ENCODE assay signal across 13 cellular contexts in genomic region chr11:20596629-20597129, GRCh38. TPM values are rescaled to one million over a fixed set of nuclear protein-coding genes. Genes with fewer than 3 reads are reported as not detected.
A peak's percentile ranks its signal among the peaks of the same experiment; 100 is the strongest.
DNase-seq lines count a peak whose midpoint lies in the region; ATAC-seq lines count a peak whose summit lies in the region.
"Had no signal": no experiment of that assay in that cellular context is flagged by ENCODE, and none has a peak within 500 bp of the region (broad histone marks: within the 10 kb centered on the region; RNA-seq: fewer than 3 reads in every experiment).

No MANE protein-coding gene starts in this region.

- H3K4me3 ChIP-seq in iPS-18a (ENCODE audit: low read length), result peak overlapping the region; percentile 48

- peaks cover 87% of the 10 kb centered on the region for H3K27me3 Mint-ChIP-seq in activated naive CD8-positive, alpha-beta T cell treated with anti-CD3 and anti-CD28 coated beads for 36 hours
- peaks cover 76% of the 10 kb centered on the region for H3K27me3 Mint-ChIP-seq in activated naive CD8-positive, alpha-beta T cell treated with anti-CD3 and anti-CD28 coated beads, Interleukin-2, amount 50 U/mL, for 24 hours
- H3K27me3 Mint-ChIP-seq in activated naive CD8-positive, alpha-beta T cell treated with anti-CD3 and anti-CD28 coated beads, Interleukin-2, amount 10 ng/mL, durations not matched to agents 7 days and 5 days, result peaks cover 73% of the 10 kb centered on the region
- peaks cover 82% of the 10 kb centered on the region for H3K27me3 Mint-ChIP-seq in stimulated activated naive CD8-positive, alpha-beta T cell treated with anti-CD3 and anti-CD28 coated beads, Interleukin-15, Interleukin-2, amounts not matched to agents 100 ng/mL and 50 ng/mL, for 24 hours
- peaks cover 65 to 66% of the 10 kb centered on the region in 2 donors for H3K27me3 Mint-ChIP-seq in natural killer cell treated with Interleukin-12 subunit alpha and Interleukin-12 subunit beta and Interleukin-15 and Interleukin-18, amount 100 ng/mL, for 72 hours

- no peak overlapping the region for H3K9ac ChIP-seq in iPS-18a (ENCODE audit: low read length)

- H3K27ac ChIP-seq in iPS-18a (ENCODE audit: low read length), result no peak overlapping the region

- no peak for DNase-seq in activated naive CD8-positive, alpha-beta T cell treated with anti-CD3 and anti-CD28 coated beads for 36 hours
- DNase-seq in activated naive CD8-positive, alpha-beta T cell treated with anti-CD3 and anti-CD28 coated beads, Interleukin-2, amount 50 U/mL, for 24 hours, result no peak
- DNase-seq in activated naive CD8-positive, alpha-beta T cell treated with anti-CD3 and anti-CD28 coated beads, Interleukin-2, amount 10 ng/mL, durations not matched to agents 7 days and 5 days, result peak; percentile 35
- no peak for DNase-seq in putamen (ENCODE audit: low spot score)
- DNase-seq in natural killer cell treated with Interleukin-12 subunit alpha and Interleukin-12 subunit beta and Interleukin-15 and Interleukin-18, amount 100 ng/mL, for 72 hours (ENCODE audit: low spot score), result no peak
- DNase-seq: Caco-2 had no signal

- peaks cover 88% of the 10 kb centered on the region for H3K27me3 ChIP-seq in iPS-18a (ENCODE audit: control insufficient read depth, insufficient read depth, low read length)

- ATAC-seq in activated naive CD8-positive, alpha-beta T cell treated with anti-CD3 and anti-CD28 coated beads, Interleukin-2, amount 50 U/mL, for 24 hours, result no peak
- ATAC-seq in activated naive CD8-positive, alpha-beta T cell treated with anti-CD3 and anti-CD28 coated beads, Interleukin-2, amount 10 ng/mL, durations not matched to agents 7 days and 5 days (ENCODE audit: low read depth), result no peak
- ATAC-seq in HG02852 (IDR thresholded peaks at IDR 0.05; ENCODE audit: unreplicated experiment), result no peak
- ATAC-seq in natural killer cell treated with Interleukin-12 subunit alpha and Interleukin-12 subunit beta and Interleukin-15 and Interleukin-18, amount 100 ng/mL, for 72 hours, result no peak

- peak overlapping the region; percentile 36 for H3K4me3 Mint-ChIP-seq in activated naive CD8-positive, alpha-beta T cell treated with anti-CD3 and anti-CD28 coated beads for 36 hours
- H3K4me3 Mint-ChIP-seq in activated naive CD8-positive, alpha-beta T cell treated with anti-CD3 and anti-CD28 coated beads, Interleukin-2, amount 50 U/mL, for 24 hours, result no peak overlapping the region
- H3K4me3 Mint-ChIP-seq in activated naive CD8-positive, alpha-beta T cell treated with anti-CD3 and anti-CD28 coated beads, Interleukin-2, amount 10 ng/mL, durations not matched to agents 7 days and 5 days, result peak overlapping the region; percentile 9
- H3K4me3 Mint-ChIP-seq in stimulated activated naive CD8-positive, alpha-beta T cell treated with anti-CD3 and anti-CD28 coated beads, Interleukin-15, Interleukin-2, amounts not matched to agents 100 ng/mL and 50 ng/mL, for 24 hours, result peak overlapping the region; percentile 12
- H3K4me3 Mint-ChIP-seq in natural killer cell treated with Interleukin-12 subunit alpha and Interleukin-12 subunit beta and Interleukin-15 and Interleukin-18, amount 100 ng/mL, for 72 hours, result no peak overlapping the region

- peaks cover 7% of the 10 kb centered on the region for H3K4me1 ChIP-seq in iPS-18a (ENCODE audit: control insufficient read depth, low read depth, low read length)
- H3K4me1 ChIP-seq: Caco-2 had no signal

- H3K9me3 ChIP-seq in iPS-18a (ENCODE audit: control insufficient read depth, low read depth, low read length), result no peaks in the 10 kb centered on the region
- H3K9me3 ChIP-seq: Caco-2 had no signal

- peaks cover 6% of the 10 kb centered on the region for H3K4me1 Mint-ChIP-seq in activated naive CD8-positive, alpha-beta T cell treated with anti-CD3 and anti-CD28 coated beads for 36 hours
- peaks cover 9% of the 10 kb centered on the region for H3K4me1 Mint-ChIP-seq in activated naive CD8-positive, alpha-beta T cell treated with anti-CD3 and anti-CD28 coated beads, Interleukin-2, amount 50 U/mL, for 24 hours
- peaks cover 5% of the 10 kb centered on the region for H3K4me1 Mint-ChIP-seq in activated naive CD8-positive, alpha-beta T cell treated with anti-CD3 and anti-CD28 coated beads, Interleukin-2, amount 10 ng/mL, durations not matched to agents 7 days and 5 days
- H3K4me1 Mint-ChIP-seq in stimulated activated naive CD8-positive, alpha-beta T cell treated with anti-CD3 and anti-CD28 coated beads, Interleukin-15, Interleukin-2, amounts not matched to agents 100 ng/mL and 50 ng/mL, for 24 hours (ENCODE audit: low read depth), result peaks cover 11% of the 10 kb centered on the region
- H3K4me1 Mint-ChIP-seq in natural killer cell treated with Interleukin-12 subunit alpha and Interleukin-12 subunit beta and Interleukin-15 and Interleukin-18, amount 100 ng/mL, for 72 hours (ENCODE audit: low read depth in 2 of 2), result peaks cover 0 to 3% of the 10 kb centered on the region in 2 donors

- no peaks in the 10 kb centered on the region for H3K36me3 ChIP-seq in iPS-18a (ENCODE audit: control insufficient read depth, low read depth, low read length)

- H3K9me3 Mint-ChIP-seq in activated naive CD8-positive, alpha-beta T cell treated with anti-CD3 and anti-CD28 coated beads for 36 hours, result peaks cover 5% of the 10 kb centered on the region
- H3K9me3 Mint-ChIP-seq in activated naive CD8-positive, alpha-beta T cell treated with anti-CD3 and anti-CD28 coated beads, Interleukin-2, amount 50 U/mL, for 24 hours, result peaks cover 9% of the 10 kb centered on the region
- peaks cover 5% of the 10 kb centered on the region for H3K9me3 Mint-ChIP-seq in activated naive CD8-positive, alpha-beta T cell treated with anti-CD3 and anti-CD28 coated beads, Interleukin-2, amount 10 ng/mL, durations not matched to agents 7 days and 5 days
- peaks cover 7% of the 10 kb centered on the region for H3K9me3 Mint-ChIP-seq in stimulated activated naive CD8-positive, alpha-beta T cell treated with anti-CD3 and anti-CD28 coated beads, Interleukin-15, Interleukin-2, amounts not matched to agents 100 ng/mL and 50 ng/mL, for 24 hours
- H3K9me3 Mint-ChIP-seq in natural killer cell treated with Interleukin-12 subunit alpha and Interleukin-12 subunit beta and Interleukin-15 and Interleukin-18, amount 100 ng/mL, for 72 hours, result no peaks in the 10 kb centered on the region

- POLR2A ChIA-PET in activated naive CD8-positive, alpha-beta T cell treated with anti-CD3 and anti-CD28 coated beads, Interleukin-2, amount 10 ng/mL, durations not matched to agents 7 days and 5 days (lab: Charles Lee), result no interaction called here

- H3K36me3 Mint-ChIP-seq in activated naive CD8-positive, alpha-beta T cell treated with anti-CD3 and anti-CD28 coated beads for 36 hours, result peaks cover 4% of the 10 kb centered on the region
- no peaks in the 10 kb centered on the region for H3K36me3 Mint-ChIP-seq in activated naive CD8-positive, alpha-beta T cell treated with anti-CD3 and anti-CD28 coated beads, Interleukin-2, amount 50 U/mL, for 24 hours (ENCODE audit: low read depth)
- H3K36me3 Mint-ChIP-seq in activated naive CD8-positive, alpha-beta T cell treated with anti-CD3 and anti-CD28 coated beads, Interleukin-2, amount 10 ng/mL, durations not matched to agents 7 days and 5 days, result no peaks in the 10 kb centered on the region
- no peaks in the 10 kb centered on the region for H3K36me3 Mint-ChIP-seq in stimulated activated naive CD8-positive, alpha-beta T cell treated with anti-CD3 and anti-CD28 coated beads, Interleukin-15, Interleukin-2, amounts not matched to agents 100 ng/mL and 50 ng/mL, for 24 hours (ENCODE audit: low read depth)
- H3K36me3 Mint-ChIP-seq in natural killer cell treated with Interleukin-12 subunit alpha and Interleukin-12 subunit beta and Interleukin-15 and Interleukin-18, amount 100 ng/mL, for 72 hours, result peaks cover 6% of the 10 kb centered on the region

- H3K27ac Mint-ChIP-seq in activated naive CD8-positive, alpha-beta T cell treated with anti-CD3 and anti-CD28 coated beads for 36 hours, result no peak overlapping the region
- no peak overlapping the region for H3K27ac Mint-ChIP-seq in activated naive CD8-positive, alpha-beta T cell treated with anti-CD3 and anti-CD28 coated beads, Interleukin-2, amount 50 U/mL, for 24 hours
- H3K27ac Mint-ChIP-seq in activated naive CD8-positive, alpha-beta T cell treated with anti-CD3 and anti-CD28 coated beads, Interleukin-2, amount 10 ng/mL, durations not matched to agents 7 days and 5 days, result no peak overlapping the region
- no peak overlapping the region for H3K27ac Mint-ChIP-seq in stimulated activated naive CD8-positive, alpha-beta T cell treated with anti-CD3 and anti-CD28 coated beads, Interleukin-15, Interleukin-2, amounts not matched to agents 100 ng/mL and 50 ng/mL, for 24 hours
- no peak overlapping the region for H3K27ac Mint-ChIP-seq in natural killer cell treated with Interleukin-12 subunit alpha and Interleukin-12 subunit beta and Interleukin-15 and Interleukin-18, amount 100 ng/mL, for 72 hours

RNA-seq across cellular contexts. Expression of gene SLC6A5, which starts 2.7 kb away (rescaled TPM):
- total RNA-seq in activated naive CD8-positive, alpha-beta T cell treated with anti-CD3 and anti-CD28 coated beads for 36 hours, result not detected
- not detected for total RNA-seq in activated naive CD8-positive, alpha-beta T cell treated with anti-CD3 and anti-CD28 coated beads, Interleukin-2, amount 10 ng/mL, durations not matched to agents 7 days and 5 days
- total RNA-seq in natural killer cell treated with Interleukin-12 subunit alpha and Interleukin-12 subunit beta and Interleukin-15 and Interleukin-18, amount 100 ng/mL, for 72 hours, result not detected
- total RNA-seq: Caco-2, lung microvascular endothelial cell, NCI-H460, osteoblast, RPMI7951 had no signal

Comparison
In these comparisons a context has a peak if more than half of its experiments do, and no peak if none do; other contexts are left out.
1. H3K4me3 Mint-ChIP-seq: peak in activated naive CD8-positive, alpha-beta T cell treated with anti-CD3 and anti-CD28 coated beads for 36 hours (single experiment), activated naive CD8-positive, alpha-beta T cell treated with anti-CD3 and anti-CD28 coated beads, Interleukin-2, amount 10 ng/mL, durations not matched to agents 7 days and 5 days (single experiment) and stimulated activated naive CD8-positive, alpha-beta T cell treated with anti-CD3 and anti-CD28 coated beads, Interleukin-15, Interleukin-2, amounts not matched to agents 100 ng/mL and 50 ng/mL, for 24 hours (single experiment); none in activated naive CD8-positive, alpha-beta T cell treated with anti-CD3 and anti-CD28 coated beads, Interleukin-2, amount 50 U/mL, for 24 hours (single experiment) and natural killer cell treated with Interleukin-12 subunit alpha and Interleukin-12 subunit beta and Interleukin-15 and Interleukin-18, amount 100 ng/mL, for 72 hours (single experiment).